ENCODE assay signal across 2 cellular contexts in genomic region chr7:47074702-47075153, GRCh38.
TF ChIP-seq lines count a peak whose summit lies in the region.

No MANE protein-coding gene starts in this region.

TF ChIP-seq in HEK293, 187 proteins besides CTCF, POLR2A, EP300 and RAD21:
- TF ChIP-seq ZSCAN5A (tag by site-specific recombination; IDR thresholded peaks at IDR 0.05) = no peak
- TF ChIP-seq GLIS1 (tag by site-specific recombination; IDR thresholded peaks at IDR 0.05) = peak; percentile 69
- TF ChIP-seq ZNF785 (tag by site-specific recombination; IDR thresholded peaks at IDR 0.05) = no peak

TF ChIP-seq in K562, 482 proteins besides CTCF, POLR2A, EP300 and RAD21 (continued from another document and continues in another):
- TF ChIP-seq PKNOX1 (IDR thresholded peaks at IDR 0.05) (peak; percentile 28; the same call in 1 of the 2 replicates), CEBPB (tag; IDR thresholded peaks at IDR 0.05) (peak; percentile 78), VEZF1 (CRISPR knock-in tag; IDR thresholded peaks at IDR 0.05) (no peak), ZSCAN29 (IDR thresholded peaks at IDR 0.05) (no peak), ZNF384 (IDR thresholded peaks at IDR 0.05; ENCODE audit: low read depth, low read length) (peak; percentile 68; the same call in 1 of the 2 replicates), KDM5B (IDR thresholded peaks at IDR 0.05; ENCODE audit: insufficient replicate concordance, low read depth, low read length) (no peak), NCOA4 (IDR thresholded peaks at IDR 0.05; ENCODE audit: partially characterized antibody) (no peak), MTA2 (IDR thresholded peaks at IDR 0.05; ENCODE audit: low read depth) (peak; percentile 54), KDM1A (IDR thresholded peaks at IDR 0.05) (peak; percentile 75 to 88), DPF2 (IDR thresholded peaks at IDR 0.05) (0 out of 2 replicates have a peak, but pooled peaks have one; percentile 27), FOXM1 (IDR thresholded peaks at IDR 0.05; ENCODE audit: low read depth) (peak; percentile 30; the same call in 1 of the 2 replicates), FOXM1 (CRISPR knock-in tag; IDR thresholded peaks at IDR 0.05; ENCODE audit: low read depth) (no peak), ZNF436 (CRISPR knock-in tag; IDR thresholded peaks at IDR 0.05) (no peak), ATF4 (CRISPR knock-in tag; IDR thresholded peaks at IDR 0.05) (0 out of 2 replicates have a peak, but pooled peaks have one; percentile 33), PML (IDR thresholded peaks at IDR 0.05; ENCODE audit: low read length) (peak; percentile 40; the same call in 1 of the 2 replicates), THAP12 (CRISPR knock-in tag; IDR thresholded peaks at IDR 0.05) (no peak), BCOR (IDR thresholded peaks at IDR 0.05) (no peak), ARID1B (IDR thresholded peaks at IDR 0.05) (peak; percentile 76), TAL1 (IDR thresholded peaks at IDR 0.05) (peak; percentile 90), RBM39 (optimal IDR thresholded peaks at IDR 0.05; ENCODE audit: low read depth, low read length) (no peak), ZNF165 (CRISPR knock-in tag; IDR thresholded peaks at IDR 0.05; ENCODE audit: borderline replicate concordance) (no peak), NFIC (IDR thresholded peaks at IDR 0.05) (peak; percentile 39; the same call in 1 of the 2 replicates), ZMIZ1 (IDR thresholded peaks at IDR 0.05; ENCODE audit: low read depth in 2 of 2, low read length in 2 of 2) (0 out of 4 replicates have a peak, but pooled peaks of 1 of the 2 experiments have one; percentile 20), POLR2AphosphoS5 (IDR thresholded peaks at IDR 0.05; ENCODE audit: control insufficient read depth, insufficient read depth, low read depth, low read length) (no peak), ELF4 (CRISPR knock-in tag; IDR thresholded peaks at IDR 0.05) (no peak), CHCHD3 (CRISPR knock-in tag; IDR thresholded peaks at IDR 0.05) (no peak), ZNF584 (CRISPR knock-in tag; IDR thresholded peaks at IDR 0.05; ENCODE audit: low read depth) (0 out of 2 replicates have a peak, but pooled peaks have one; percentile 45), MLLT1 (IDR thresholded peaks at IDR 0.05) (no peak), THRB (CRISPR knock-in tag; conservative IDR thresholded peaks at IDR 0.05) (no peak), TCF3 (CRISPR knock-in tag; IDR thresholded peaks at IDR 0.05) (peak; percentile 68), RCOR1 (IDR thresholded peaks at IDR 0.05; ENCODE audit: borderline replicate concordance in 1 of 2, low read depth in 2 of 2, low read length in 2 of 2) (peak in 1 of 2 experiments; percentile 55; a peak in 1 of 4 replicates), ATF3 (IDR thresholded peaks at IDR 0.05) (no peak), ATF3 (CRISPR knock-in tag; conservative IDR thresholded peaks at IDR 0.05) (no peak), HDAC1 (IDR thresholded peaks at IDR 0.05) (peak in 1 of 2 experiments; percentile 55; a peak in 1 of 4 replicates), FOXP1 (CRISPR knock-in tag; IDR thresholded peaks at IDR 0.05) (no peak), PBX2 (CRISPR knock-in tag; IDR thresholded peaks at IDR 0.05; ENCODE audit: low read depth) (no peak), PBX2 (tag; conservative IDR thresholded peaks at IDR 0.05; ENCODE audit: low read depth) (peak; percentile 84), CAMTA2 (CRISPR knock-in tag; conservative IDR thresholded peaks at IDR 0.05) (no peak), ZNF354B (CRISPR knock-in tag; IDR thresholded peaks at IDR 0.05) (no peak), CCAR2 (IDR thresholded peaks at IDR 0.05; ENCODE audit: low read depth, low read length) (no peak), CEBPG (CRISPR knock-in tag; IDR thresholded peaks at IDR 0.05) (no peak), CEBPG (tag; conservative IDR thresholded peaks at IDR 0.05 in 1 of 2, IDR thresholded peaks at IDR 0.05 in 1 of 2) (peak in 1 of 2 experiments; percentile 71; a peak in 2 of 4 replicates), NCOR1 (IDR thresholded peaks at IDR 0.05) (peak; percentile 64), MYBL2 (IDR thresholded peaks at IDR 0.05; ENCODE audit: low read depth) (no peak), MYBL2 (CRISPR knock-in tag; IDR thresholded peaks at IDR 0.05; ENCODE audit: borderline replicate concordance) (no peak), TEAD4 (IDR thresholded peaks at IDR 0.05; ENCODE audit: low read length) (peak; percentile 83), TEAD4 (CRISPR knock-in tag; IDR thresholded peaks at IDR 0.05; ENCODE audit: borderline replicate concordance) (no peak), SMARCA4 (IDR thresholded peaks at IDR 0.05) (no peak), SOX6 (IDR thresholded peaks at IDR 0.05) (peak; percentile 43; the same call in 1 of the 2 replicates), CBFA2T2 (conservative IDR thresholded peaks at IDR 0.05) (peak; percentile 84), ZNF263 (CRISPR knock-in tag; IDR thresholded peaks at IDR 0.05; ENCODE audit: borderline replicate concordance) (no peak), SRSF7 (optimal IDR thresholded peaks at IDR 0.05; ENCODE audit: low read depth, low read length) (no peak), ZNF143 (CRISPR knock-in tag; IDR thresholded peaks at IDR 0.05) (no peak)
